1 cellular context compared by ENCODE assay signal in genomic region chr10:4771554-4772201, GRCh38.
TF ChIP-seq lines count a peak whose summit lies in the region.

No MANE protein-coding gene starts in this region.

TF ChIP-seq in IMR-90, 13 proteins besides CTCF, POLR2A, EP300 and RAD21:
- no peak for TF ChIP-seq ELK1 (IDR thresholded peaks at IDR 0.05; ENCODE audit: borderline replicate concordance, low read depth, low read length)
- no peak for TF ChIP-seq RFX5 (IDR thresholded peaks at IDR 0.05; ENCODE audit: low read depth, low read length)
- TF ChIP-seq USF2 (IDR thresholded peaks at IDR 0.05; ENCODE audit: low read depth, low read length): no peak
- no peak for TF ChIP-seq CEBPB (IDR thresholded peaks at IDR 0.05; ENCODE audit: low read depth, low read length)
- no peak for TF ChIP-seq CHD1 (IDR thresholded peaks at IDR 0.05; ENCODE audit: low read depth, low read length)
- TF ChIP-seq MAZ (IDR thresholded peaks at IDR 0.05; ENCODE audit: borderline replicate concordance, low read depth, low read length): no peak
- no peak for TF ChIP-seq FOS (IDR thresholded peaks at IDR 0.05; ENCODE audit: low read depth, low read length)
- TF ChIP-seq BHLHE40 (IDR thresholded peaks at IDR 0.05; ENCODE audit: low read depth, low read length): no peak
- TF ChIP-seq RCOR1 (IDR thresholded peaks at IDR 0.05; ENCODE audit: insufficient replicate concordance, low read length): no peak
